ENCODE assay signal across 8 cellular contexts in the genomic region with DNA sequence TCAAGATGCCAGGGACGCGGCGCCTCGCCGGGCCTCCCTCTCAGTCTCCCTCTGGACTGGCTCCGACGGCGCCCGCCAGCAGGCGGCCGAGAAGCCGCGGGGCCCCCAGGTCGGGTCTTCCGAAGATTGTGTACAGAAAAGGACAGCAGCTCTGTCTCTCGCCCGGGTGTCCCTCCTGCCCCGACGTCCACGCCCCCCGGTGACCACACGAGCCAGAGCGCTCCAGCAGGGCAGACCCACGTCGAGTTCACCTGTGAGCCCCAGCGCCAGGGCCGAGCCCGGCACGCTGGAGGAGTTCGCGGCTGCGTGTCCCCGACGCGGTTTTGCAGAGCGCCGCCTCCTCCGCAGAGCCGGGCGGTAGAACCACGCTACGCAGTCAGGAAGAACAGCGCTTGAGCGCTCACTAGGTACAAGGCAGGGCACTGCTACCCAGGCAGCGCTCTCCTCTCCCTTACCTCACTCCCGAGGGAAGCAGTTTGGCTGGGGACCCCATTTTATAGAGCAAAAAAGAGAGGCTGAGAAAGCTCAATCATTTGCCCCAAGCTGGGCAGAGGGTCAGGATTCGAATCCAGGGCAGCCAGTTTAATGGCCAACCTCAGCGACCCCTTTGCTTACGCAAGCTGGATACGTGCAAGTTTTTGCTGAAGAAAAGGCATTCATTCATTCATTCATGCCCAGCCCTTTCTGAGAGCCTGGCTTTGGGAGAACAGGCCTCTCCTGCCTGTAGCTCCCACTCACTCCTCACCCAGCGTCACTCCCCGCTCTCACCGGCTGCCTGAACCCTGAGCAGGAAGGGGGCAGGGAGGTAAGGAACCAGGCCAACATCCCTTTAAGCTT. TPM values are rescaled to one million over a fixed set of nuclear protein-coding genes. Genes with fewer than 3 reads are reported as not detected.
DNase-seq lines count a peak whose midpoint lies in the region; ATAC-seq and TF ChIP-seq lines count a peak whose summit lies in the region.

No MANE protein-coding gene starts in this region.

- TF ChIP-seq POLR2A in ovary (IDR thresholded peaks at IDR 0.05), result no peak

- no peak overlapping the region for H2AFZ ChIP-seq in OCI-LY7 (ENCODE audit: low read length)

- no peaks in the 10 kb centered on the region for H3K9me2 ChIP-seq in OCI-LY7 (ENCODE audit: insufficient read depth, low read length)

- peaks cover 8% of the 10 kb centered on the region; the same call in 1 of the 2 replicates for H3K79me2 ChIP-seq in OCI-LY7 (ENCODE audit: insufficient read depth, low read depth, low read length)

- peaks cover 36% of the 10 kb centered on the region for H3K4me1 Mint-ChIP-seq in activated T-cell treated with anti-CD3 and anti-CD28 coated beads, Interleukin-2, amount 50 U/mL, for 24 hours (ENCODE audit: low read depth)

- H3K4me3 ChIP-seq in OCI-LY7 (ENCODE audit: low read depth, low read length, poor library complexity, severe bottlenecking) (peak overlapping the region; percentile 33), fibroblast of the aortic adventitia (ENCODE audit: low read depth, low read length) (no peak overlapping the region), ovary (peak overlapping the region; percentile 12), aorta (ENCODE audit: low read length in 2 of 2) (no peak overlapping the region)

- peak overlapping the region; percentile 64 for H3K27ac Mint-ChIP-seq in activated T-cell treated with anti-CD3 and anti-CD28 coated beads, Interleukin-2, amount 50 U/mL, for 24 hours

- ATAC-seq in aorta (ENCODE audit: low FRiP score) (no peak), GM21526 (IDR thresholded peaks at IDR 0.05; ENCODE audit: low FRiP score, unreplicated experiment) (no peak)

- H3K4me2 ChIP-seq in OCI-LY7 (ENCODE audit: low read length), result peak overlapping the region; percentile 64

- BruUV-seq in OCI-LY7 (replicated peaks; lab: Mats Ljungman, UMichigan), result no TSS peak

- 0 to 2% (median 1%) methylated on average over 49 to 53 of the region's 53 CpGs for WGBS in ovary, 3 donors
- WGBS in aorta, 2 donors, result 3 to 4% methylated on average over 49 to 53 of the region's 53 CpGs

- peak; percentile 54 for TF ChIP-seq CTCF in OCI-LY7 (conservative IDR thresholded peaks at IDR 0.05; ENCODE audit: low read length)
- TF ChIP-seq CTCF in fibroblast of the aortic adventitia (IDR thresholded peaks at IDR 0.05; ENCODE audit: insufficient read depth, low read length), result peak; percentile 46
- peak in 2 of 3 donors; percentile 19 to 35 for TF ChIP-seq CTCF in ovary (IDR thresholded peaks at IDR 0.05)

- intact Hi-C loops in OCI-LY7 (cut with micrococcal nuclease; ENCODE audit: unreplicated experiment) (no loop called here), ovary (cut with DNase I) (loop anchor here in 1 of 4 donors (5.0 kb wide), 1 partner anchor 52 kb away; no protein-coding TSS in a partner anchor), aorta (cut with DNase I) (loop anchor here in 1 of 2 donors (5.0 kb wide), 1 partner anchor 57 kb away; no protein-coding TSS in a partner anchor)

- no peaks in the 10 kb centered on the region for H3K9me3 Mint-ChIP-seq in activated T-cell treated with anti-CD3 and anti-CD28 coated beads, Interleukin-2, amount 50 U/mL, for 24 hours

- CTCF ChIA-PET in OCI-LY7 (lab: Charles Lee; ENCODE audit: unreplicated experiment), result interaction anchor here (0.6 to 1.3 kb wide), 2 partner anchors 44 to 121 kb away, joined by 5 read pairs; no protein-coding TSS in a partner anchor

- H4K20me1 ChIP-seq in OCI-LY7 (ENCODE audit: insufficient read depth, low read length), result no peaks in the 10 kb centered on the region; the same call in 1 of the 2 replicates

- H3K27ac ChIP-seq in OCI-LY7 (ENCODE audit: low read depth, low read length, poor library complexity, severe bottlenecking) (no peak overlapping the region), ovary (peak overlapping the region; percentile 6 to 69), aorta (ENCODE audit: low read depth in 1 of 2, low read length in 2 of 2) (no peak overlapping the region)

- peaks cover 61% of the 10 kb centered on the region for H3K4me1 ChIP-seq in OCI-LY7 (ENCODE audit: insufficient read depth, low read length, poor library complexity, severe bottlenecking)
- peaks cover 16% of the 10 kb centered on the region for H3K4me1 ChIP-seq in ovary (ENCODE audit: insufficient read depth)
- no peaks in the 10 kb centered on the region for H3K4me1 ChIP-seq in aorta (ENCODE audit: control insufficient read depth in 1 of 2, insufficient read depth in 2 of 2, low read length in 2 of 2)

- H3K9me3 ChIP-seq in OCI-LY7 (ENCODE audit: low read length) (no peaks in the 10 kb centered on the region), ovary (no peaks in the 10 kb centered on the region), aorta (ENCODE audit: control insufficient read depth, low read length) (no peaks in the 10 kb centered on the region)

- peak overlapping the region; percentile 91 for H3K4me3 Mint-ChIP-seq in activated T-cell treated with anti-CD3 and anti-CD28 coated beads, Interleukin-2, amount 50 U/mL, for 24 hours

- H3K36me3 Mint-ChIP-seq in activated T-cell treated with anti-CD3 and anti-CD28 coated beads, Interleukin-2, amount 50 U/mL, for 24 hours (ENCODE audit: low read depth), result peaks cover 13% of the 10 kb centered on the region

- DNase-seq in NCI-H2171 treated with DMSO at 0.1 percent for 48 hours (lab: John Stamatoyannopoulos, UW) (peak; percentile 58), NCI-H2171 (lab: John Stamatoyannopoulos, UW) (no peak), OCI-LY7 (ENCODE audit: low spot score) (peak; percentile 68), fibroblast of the aortic adventitia (ENCODE audit: low read depth) (no peak), ovary (peak; percentile 76 to 80 (median 79)), aorta (peak; percentile 73 to 84)
- peak; percentile 78 for DNase-seq in activated T-cell treated with anti-CD3 and anti-CD28 coated beads, Interleukin-2, amount 50 U/mL, for 24 hours

- peaks cover 26% of the 10 kb centered on the region for H3K27me3 Mint-ChIP-seq in activated T-cell treated with anti-CD3 and anti-CD28 coated beads, Interleukin-2, amount 50 U/mL, for 24 hours

- H3K27me3 ChIP-seq in ovary (no peaks in the 10 kb centered on the region), aorta (ENCODE audit: control insufficient read depth in 1 of 2, insufficient read depth in 2 of 2, low read length in 1 of 2) (no peaks in the 10 kb centered on the region)

- POLR2A ChIA-PET in OCI-LY7 (lab: Charles Lee), result interaction anchor here (1.0 to 1.5 kb wide), 2 partner anchors 20 to 243 kb away, joined by 3 to 10 read pairs; no protein-coding TSS in a partner anchor

- TF ChIP-seq EP300 in ovary (IDR thresholded peaks at IDR 0.05), result no peak

- no peaks in the 10 kb centered on the region for H3K36me3 ChIP-seq in OCI-LY7 (ENCODE audit: insufficient read depth, low read length)
- H3K36me3 ChIP-seq in ovary, result no peaks in the 10 kb centered on the region
- no peaks in the 10 kb centered on the region for H3K36me3 ChIP-seq in aorta (ENCODE audit: control insufficient read depth in 1 of 2, insufficient read depth in 2 of 2, low read length in 1 of 2)

RNA-seq across cellular contexts. Expression of gene TLE3, which starts 3.0 kb away (rescaled TPM):
- total RNA-seq in OCI-LY7 (2014; rRNA removed; shearing (Covaris generic)), result 19.7 and 37.9 TPM in 2 replicates
- total RNA-seq in OCI-LY7 (2022) (31.9 and 35.7 TPM in 2 replicates), fibroblast of the aortic adventitia (ENCODE audit: low replicate concordance) (10.3 and 12.3 TPM in 2 replicates), ovary (10 to 100 TPM; 53.9 to 70.8 (median 62.4) TPM), aorta (10 to 100 TPM; 43.0 to 89.9 TPM)
- polyA plus RNA-seq in ovary (10 to 100 TPM; 17.5 to 24.4 TPM), aorta (10 to 100 TPM in 1 of 2 donors, 1 to 10 TPM in 1; 8.3 to 13.4 TPM)

Comparison
In these comparisons a context has a peak if more than half of its experiments do, and no peak if none do; other contexts are left out.
1. DNase-seq: peak in NCI-H2171 treated with DMSO at 0.1 percent for 48 hours (single experiment), OCI-LY7 (single experiment), activated T-cell treated with anti-CD3 and anti-CD28 coated beads, Interleukin-2, amount 50 U/mL, for 24 hours (single experiment), ovary (5 of 5) and aorta (2 of 2); none in NCI-H2171 (single experiment) and fibroblast of the aortic adventitia (single experiment).
2. H3K27ac ChIP-seq: peak in ovary (2 of 2); none in OCI-LY7 (single experiment) and aorta (0 of 2).
3. H3K4me3 ChIP-seq: peak in OCI-LY7 (single experiment) and ovary (single experiment); none in fibroblast of the aortic adventitia (single experiment) and aorta (0 of 2).
4. Peak in every context shown above with its lines, with median percentiles within 50 percentile points of each other: CTCF ChIP-seq.